Comparison of ENCODE assay signal across 11 cellular contexts in the genomic region with DNA sequence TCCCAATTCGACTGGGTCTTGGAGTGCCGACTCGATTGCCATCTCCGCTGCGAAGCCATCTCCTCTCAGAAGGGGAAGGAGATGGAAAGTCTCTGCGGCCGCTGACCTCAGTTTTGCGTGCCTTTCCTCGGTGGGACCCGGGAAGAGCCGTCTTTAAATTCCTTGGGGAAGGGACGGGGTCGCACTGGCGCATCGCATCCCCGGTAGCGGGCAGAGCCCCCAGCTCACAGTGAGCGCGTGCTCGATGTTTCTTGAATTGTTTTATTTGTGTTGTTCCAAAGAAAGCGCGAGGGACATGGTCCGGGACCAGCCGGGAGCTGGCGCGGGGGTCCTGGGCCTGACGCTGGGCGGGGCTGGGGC. TPM values are rescaled to one million over a fixed set of nuclear protein-coding genes. Genes with fewer than 3 reads are reported as not detected.
DNase-seq lines count a peak whose midpoint lies in the region; ATAC-seq and TF ChIP-seq lines count a peak whose summit lies in the region.
"Had no signal": no experiment of that assay in that cellular context is flagged by ENCODE, and none has a peak within 500 bp of the region (broad histone marks: within the 10 kb centered on the region; RNA-seq: fewer than 3 reads in every experiment).

No MANE protein-coding gene starts in this region.

- no peaks in the 10 kb centered on the region for H3K9me3 Mint-ChIP-seq in endothelial cell (ENCODE audit: unreplicated experiment)

- H3K4me3 Mint-ChIP-seq in endothelial cell (ENCODE audit: unreplicated experiment): peak overlapping the region; percentile 88

- no peak overlapping the region for H2BK120ac ChIP-seq in trophoblast cell (ENCODE audit: insufficient read depth, low read length, poor library complexity)

- H2AFZ ChIP-seq in trophoblast cell (ENCODE audit: insufficient read depth, low read length, poor library complexity): no peak overlapping the region

- H3K4me3 ChIP-seq in BLaER1 (peak overlapping the region; percentile 83), NT2/D1 (ENCODE audit: insufficient read length, low read depth) (peak overlapping the region; percentile 83), trophoblast cell (ENCODE audit: low read depth, low read length) (peak overlapping the region; percentile 72)

- H3K4ac ChIP-seq in trophoblast cell (ENCODE audit: low read depth, low read length): no peak overlapping the region

- H3K9ac ChIP-seq in BLaER1: no peak overlapping the region
- H3K9ac ChIP-seq in NT2/D1 (ENCODE audit: insufficient read length, low read depth): peak overlapping the region; percentile 32
- H3K9ac ChIP-seq in trophoblast cell (ENCODE audit: low read length): no peak overlapping the region
- H3K9ac ChIP-seq: KMS-11 had no signal

- no peak overlapping the region for H4K91ac ChIP-seq in trophoblast cell (ENCODE audit: low read depth, low read length)

- no peak overlapping the region for H2BK5ac ChIP-seq in trophoblast cell (ENCODE audit: low read depth, low read length, poor library complexity)

- TF ChIP-seq CTCF in endothelial cell (IDR thresholded peaks at IDR 0.05; ENCODE audit: unreplicated experiment): no peak

- no peak overlapping the region for H3K27ac ChIP-seq in BLaER1
- no peak overlapping the region for H3K27ac ChIP-seq in trophoblast cell (ENCODE audit: low read depth, low read length)
- H3K27ac ChIP-seq: KMS-11, RWPE1 had no signal

- peaks cover 5% of the 10 kb centered on the region for H3K79me1 ChIP-seq in trophoblast cell (ENCODE audit: low read length)

- no peaks in the 10 kb centered on the region for H3K36me3 Mint-ChIP-seq in endothelial cell (ENCODE audit: low read depth, unreplicated experiment)

- DNase-seq in NT2/D1 (ENCODE audit: low read depth, low spot score) (no peak), endothelial cell (ENCODE audit: low spot score) (no peak), trophoblast cell (no peak), hypothalamus (lab: John Stamatoyannopoulos, UW) (no peak), Ammon's horn (ENCODE audit: low spot score) (no peak)
- no peak for DNase-seq in central memory CD4-positive, alpha-beta T cell
- DNase-seq: activated gamma-delta T cell treated with Interleukin-2 at 50 U/mL for 16 hours had no signal

- no peak for ATAC-seq in HG03442 (IDR thresholded peaks at IDR 0.05; ENCODE audit: unreplicated experiment)

- H3K27me3 ChIP-seq in BLaER1 (peaks cover 19% of the 10 kb centered on the region), NT2/D1 (ENCODE audit: insufficient read depth, insufficient read length) (peaks cover 3% of the 10 kb centered on the region), trophoblast cell (ENCODE audit: insufficient read depth, low read length) (peaks cover 11% of the 10 kb centered on the region)

- no peak overlapping the region for H4K12ac ChIP-seq in trophoblast cell (ENCODE audit: low read depth, low read length)

- H3K79me2 ChIP-seq in trophoblast cell (ENCODE audit: control insufficient read depth, insufficient read depth, low read length, poor library complexity): peaks cover 4% of the 10 kb centered on the region

- H3K27ac Mint-ChIP-seq in endothelial cell (ENCODE audit: unreplicated experiment): no peak overlapping the region

- peaks cover 12% of the 10 kb centered on the region for H3K4me1 ChIP-seq in BLaER1
- peaks cover 10% of the 10 kb centered on the region for H3K4me1 ChIP-seq in NT2/D1 (ENCODE audit: insufficient read depth, insufficient read length)
- H3K4me1 ChIP-seq in trophoblast cell (ENCODE audit: control insufficient read depth in 1 of 2, insufficient read depth in 2 of 2, low read length in 2 of 2): peaks cover 3 to 7% of the 10 kb centered on the region in 2 experiments

- no peak overlapping the region for H3K14ac ChIP-seq in trophoblast cell (ENCODE audit: low read length)

- H3K36me3 ChIP-seq in BLaER1: no peaks in the 10 kb centered on the region
- no peaks in the 10 kb centered on the region for H3K36me3 ChIP-seq in NT2/D1 (ENCODE audit: insufficient read depth, insufficient read length, low read length)
- no peaks in the 10 kb centered on the region for H3K36me3 ChIP-seq in trophoblast cell (ENCODE audit: control insufficient read depth in 1 of 2, insufficient read depth in 2 of 2, low read length in 2 of 2)

- H3K23ac ChIP-seq in trophoblast cell (ENCODE audit: low read length): no peak overlapping the region

- H3K4me2 ChIP-seq in BLaER1: peak overlapping the region; percentile 89
- peak overlapping the region; percentile 71 for H3K4me2 ChIP-seq in trophoblast cell (ENCODE audit: low read length)
- H3K4me2 ChIP-seq: KMS-11 had no signal

- peaks cover 10% of the 10 kb centered on the region for H3K4me1 Mint-ChIP-seq in endothelial cell (ENCODE audit: unreplicated experiment)

- no peak overlapping the region for H3K18ac ChIP-seq in trophoblast cell (ENCODE audit: low read length)

- no peak overlapping the region for H2BK12ac ChIP-seq in trophoblast cell (ENCODE audit: low read length)

- H4K8ac ChIP-seq in trophoblast cell (ENCODE audit: low read depth, low read length): no peak overlapping the region

- H3K9me3 ChIP-seq in BLaER1 (no peaks in the 10 kb centered on the region), NT2/D1 (ENCODE audit: insufficient read depth, low read length) (no peaks in the 10 kb centered on the region), trophoblast cell (ENCODE audit: insufficient read depth, low read depth, low read length) (no peaks in the 10 kb centered on the region)

- peaks cover 8% of the 10 kb centered on the region for H3K27me3 Mint-ChIP-seq in endothelial cell (ENCODE audit: unreplicated experiment)

- H2AK5ac ChIP-seq in trophoblast cell (ENCODE audit: low read length): no peak overlapping the region

- H4K20me1 ChIP-seq in BLaER1: no peaks in the 10 kb centered on the region

- no CpG with 5 or more reads among the region's 28 CpGs for WGBS in trophoblast cell (ENCODE audit: extremely low coverage, insufficient coverage, insufficient read length)

RNA-seq across cellular contexts. Expression of a gene that starts 0.3 kb away (rescaled TPM):
- 21.1 TPM for total RNA-seq in endothelial cell (ENCODE audit: unreplicated experiment)
- polyA plus RNA-seq in trophoblast cell (2013): 4.8 and 5.4 TPM in 2 replicates
